Comparison of ENCODE assay signal across 1 cellular context in genomic region chr15:58308742-58309355, GRCh38.
TF ChIP-seq lines count a peak whose summit lies in the region.

No MANE protein-coding gene starts in this region.

TF ChIP-seq in HepG2, 621 proteins besides CTCF, POLR2A, EP300 and RAD21 (continued from another document):
- TF ChIP-seq MED8 (CRISPR knock-in tag; IDR thresholded peaks at IDR 0.05; ENCODE audit: insufficient replicate concordance) (no peak), ATF7-NPFF (CRISPR knock-in tag; IDR thresholded peaks at IDR 0.05; ENCODE audit: low read depth) (no peak), KDM5A (IDR thresholded peaks at IDR 0.05; ENCODE audit: borderline replicate concordance, low read length) (no peak), ZNF260 (CRISPR knock-in tag; IDR thresholded peaks at IDR 0.05; ENCODE audit: borderline replicate concordance, low read depth) (no peak), ATF1 (CRISPR knock-in tag; IDR thresholded peaks at IDR 0.05) (no peak), CREBL2 (CRISPR knock-in tag; IDR thresholded peaks at IDR 0.05; ENCODE audit: borderline replicate concordance) (no peak), ZNF17 (CRISPR knock-in tag; IDR thresholded peaks at IDR 0.05) (no peak), ZNF883 (CRISPR knock-in tag; IDR thresholded peaks at IDR 0.05; ENCODE audit: not compliant biosample characterization) (no peak)
